In genomic region chr19:23978068-23978467, GRCh38 we compare ENCODE assay signal across 23 cellular contexts.
"Had no signal": no experiment of that assay in that cellular context is flagged by ENCODE, and none has a peak within 500 bp of the region (broad histone marks: within the 10 kb centered on the region; RNA-seq: fewer than 3 reads in every experiment).

No MANE protein-coding gene starts in this region.

- H3K36me3 ChIP-seq: stomach, suprapubic skin, thoracic aorta, thyroid gland, tibial artery, tibial nerve, transverse colon, upper lobe of left lung, upper lobe of right lung, uterus, vagina had no signal

- H3K9me3 ChIP-seq: stomach, suprapubic skin, testis, thoracic aorta, thyroid gland, tibial artery, tibial nerve, transverse colon, upper lobe of left lung, upper lobe of right lung, uterus, vagina had no signal

- H3K27me3 ChIP-seq: stomach, testis, thyroid gland, tibial artery, tibial nerve, transverse colon, upper lobe of left lung, upper lobe of right lung, uterus, vagina had no signal

- DNase-seq: stimulated activated CD4-positive, alpha-beta T cell treated with anti-CD3 and anti-CD28 coated beads, Interleukin-2, amount 100 ng/mL, for 48 hours; stimulated activated CD4-positive, alpha-beta T cell treated with anti-CD3 and anti-CD28 coated beads, Interleukin-4, amount 100 ng/mL, for 1 hour; stimulated activated CD4-positive, alpha-beta T cell treated with anti-CD3 and anti-CD28 coated beads, Interleukin-4, amount 100 ng/mL, for 24 hours; stimulated activated CD4-positive, alpha-beta T cell treated with anti-CD3 and anti-CD28 coated beads, Interleukin-4, amount 100 ng/mL, for 4 hours; stimulated activated CD8-positive, alpha-beta memory T cell treated with anti-CD3 and anti-CD28 coated beads, Interleukin-4, amount 100 ng/mL, for 48 hours; stimulated activated naive B cell treated with anti-CD40 and anti-IgM and Interleukin-4, amounts not matched to agents 10 μg/mL and 1 μg/mL and 100 μg/mL, for 72 hours; stimulated activated naive CD4-positive, alpha-beta T cell; stimulated activated naive CD4-positive, alpha-beta T cell treated with Interleukin-2 at 50 U/mL for 16 hours; stimulated activated naive CD8-positive, alpha-beta T cell treated with anti-CD3 and anti-CD28 coated beads, Interleukin-15, amount 100 ng/mL, for 72 hours; stimulated activated naive CD8-positive, alpha-beta T cell treated with anti-CD3 and anti-CD28 coated beads, Interleukin-15, Interleukin-2, amounts not matched to agents 100 U/mL and 50 U/mL, for 24 hours; stomach; substantia nigra; testis; thyroid gland; tibial artery; transverse colon; upper lobe of left lung; upper lobe of right lung; uterus had no signal

- H3K4me3 ChIP-seq: stomach, suprapubic skin, testis, thoracic aorta, thyroid gland, tibial artery, tibial nerve, transverse colon, upper lobe of left lung, upper lobe of right lung, uterus, vagina had no signal

- H3K27ac ChIP-seq: stomach, suprapubic skin, testis, thoracic aorta, thyroid gland, tibial artery, tibial nerve, transverse colon, upper lobe of left lung, upper lobe of right lung, uterus, vagina had no signal

- H3K4me1 ChIP-seq: stomach, suprapubic skin, testis, thyroid gland, tibial artery, tibial nerve, transverse colon, upper lobe of left lung, upper lobe of right lung, uterus, vagina had no signal
